8 cellular contexts compared by ENCODE assay signal in genomic region chr13:39603424-39603947, GRCh38. TPM values are rescaled to one million over a fixed set of nuclear protein-coding genes. Genes with fewer than 3 reads are reported as not detected.
DNase-seq lines count a peak whose midpoint lies in the region; ATAC-seq and TF ChIP-seq lines count a peak whose summit lies in the region.

No MANE protein-coding gene starts in this region.

- ATAC-seq in GM19467 (IDR thresholded peaks at IDR 0.05; ENCODE audit: unreplicated experiment) (peak; percentile 14), gastrocnemius medialis (peak in 1 of 2 donors; percentile 38)

- no peaks in the 10 kb centered on the region for H3K36me3 Mint-ChIP-seq in activated naive CD8-positive, alpha-beta T cell

- TF ChIP-seq CTCF in DOHH2 (IDR thresholded peaks at IDR 0.05; ENCODE audit: low read depth, low read length, poor library complexity, severe bottlenecking) (no peak), right atrium auricular region (IDR thresholded peaks at IDR 0.05) (no peak), gastrocnemius medialis (IDR thresholded peaks at IDR 0.05 in 4 of 5, conservative IDR thresholded peaks at IDR 0.05 in 1 of 5) (no peak)

- H3K4me2 ChIP-seq in DOHH2 (ENCODE audit: low read length): peak overlapping the region; percentile 61

- H3K4me1 ChIP-seq in DOHH2 (ENCODE audit: control insufficient read depth, low read length): peaks cover 40% of the 10 kb centered on the region
- H3K4me1 ChIP-seq in right atrium auricular region: peaks cover 0 to 30% of the 10 kb centered on the region in 2 donors
- H3K4me1 ChIP-seq in gastrocnemius medialis: peaks cover 6 to 10% of the 10 kb centered on the region in 2 donors

- no peak overlapping the region for H3K27ac Mint-ChIP-seq in activated naive CD8-positive, alpha-beta T cell

- peaks cover 21% of the 10 kb centered on the region for H3K36me3 ChIP-seq in DOHH2 (ENCODE audit: control insufficient read depth, low read length)
- H3K36me3 ChIP-seq in right atrium auricular region: no peaks in the 10 kb centered on the region
- no peaks in the 10 kb centered on the region for H3K36me3 ChIP-seq in gastrocnemius medialis

- peak; percentile 18 for DNase-seq in HT1080 (ENCODE audit: low read depth)
- DNase-seq in right atrium auricular region (ENCODE audit: low spot score): no peak
- DNase-seq in gastrocnemius medialis: peak in 1 of 2 donors; percentile 12
- DNase-seq in NCI-H1930 (lab: John Stamatoyannopoulos, UW): no peak
- no peak for DNase-seq in DMS153 treated with DMSO at 0.1 percent for 48 hours (lab: John Stamatoyannopoulos, UW; ENCODE audit: unreplicated experiment)

- no peak for TF ChIP-seq POLR2A in gastrocnemius medialis (IDR thresholded peaks at IDR 0.05)

- H3K4me1 Mint-ChIP-seq in activated naive CD8-positive, alpha-beta T cell (ENCODE audit: low read depth): peaks cover 7% of the 10 kb centered on the region

- H3K4me3 ChIP-seq in DOHH2 (ENCODE audit: low read length): peak overlapping the region; percentile 87
- peak overlapping the region; percentile 84 to 97 for H3K4me3 ChIP-seq in right atrium auricular region
- H3K4me3 ChIP-seq in gastrocnemius medialis: peak overlapping the region; percentile 61 to 83 (median 73)

- H3K27ac ChIP-seq in DOHH2 (ENCODE audit: low read depth, low read length) (no peak overlapping the region), right atrium auricular region (peak overlapping the region; percentile 94 to 95), gastrocnemius medialis (peak overlapping the region; percentile 54 to 82 (median 80))

- H3K9me2 ChIP-seq in DOHH2 (replicated peaks; ENCODE audit: control insufficient read depth, low read length): no peaks in the 10 kb centered on the region

- H3K27me3 ChIP-seq in DOHH2 (ENCODE audit: control insufficient read depth, low read length) (no peaks in the 10 kb centered on the region), right atrium auricular region (no peaks in the 10 kb centered on the region), gastrocnemius medialis (peaks cover 0 to 4% (median 0%) of the 10 kb centered on the region in 3 donors)

- H3K79me2 ChIP-seq in DOHH2 (ENCODE audit: control insufficient read depth, low read length): peaks cover 43% of the 10 kb centered on the region

- peak overlapping the region; percentile 86 for H3K4me3 Mint-ChIP-seq in activated naive CD8-positive, alpha-beta T cell

- in situ Hi-C loops in gastrocnemius medialis (cut with MboI; ENCODE audit: low sequenced_read_pairs in 4 of 4): loop anchor here in 1 of 4 donors (25.0 kb wide), 2 partner anchors 341 to 566 kb away; partner anchors contain the start of genes NHLRC3 and PROSER1

- no peaks in the 10 kb centered on the region for H3K9me3 ChIP-seq in DOHH2 (ENCODE audit: control insufficient read depth, insufficient read depth, low read length)
- no peaks in the 10 kb centered on the region for H3K9me3 ChIP-seq in right atrium auricular region
- no peaks in the 10 kb centered on the region for H3K9me3 ChIP-seq in gastrocnemius medialis

- no peaks in the 10 kb centered on the region for H3K9me3 Mint-ChIP-seq in activated naive CD8-positive, alpha-beta T cell (ENCODE audit: low read depth)

- no peaks in the 10 kb centered on the region for H4K20me1 ChIP-seq in DOHH2 (ENCODE audit: control insufficient read depth, insufficient read depth, low read depth, low read length)

- H3K27me3 Mint-ChIP-seq in activated naive CD8-positive, alpha-beta T cell: peaks cover 33% of the 10 kb centered on the region

- intact Hi-C loops in gastrocnemius medialis (cut with DNase I; ENCODE audit: low total_unique reads): loop anchor here (10.0 kb wide), 1 partner anchor 149 kb away; no protein-coding TSS in a partner anchor

- H3F3A ChIP-seq in DOHH2 (ENCODE audit: control insufficient read depth, insufficient read depth): peaks cover 12% of the 10 kb centered on the region

RNA-seq across cellular contexts. Expression of gene LHFPL6, which starts 0.5 kb away (rescaled TPM):
- 17.8 and 18.4 TPM in 2 replicates for total RNA-seq in HT1080 (2014; rRNA removed; shearing (Covaris generic))
- polyA plus RNA-seq in HT1080 (2015; cell fraction: cytosol; rRNA removed): 17.8 and 19.4 TPM in 2 replicates
- polyA plus RNA-seq in HT1080 (2015; cell fraction: nucleus; rRNA removed): 7.7 and 8.4 TPM in 2 replicates
- 10 to 100 TPM; 39.0 to 57.2 TPM for total RNA-seq in right atrium auricular region
- 10 to 100 TPM; 12.7 to 26.3 (median 16.0) TPM for total RNA-seq in gastrocnemius medialis

RNA-seq across cellular contexts. Expression of gene COG6, which starts 52.0 kb away (rescaled TPM):
- total RNA-seq in HT1080 (2014; rRNA removed; shearing (Covaris generic)): 6.9 and 7.7 TPM in 2 replicates
- 13.0 and 17.4 TPM in 2 replicates for polyA plus RNA-seq in HT1080 (2015; cell fraction: cytosol; rRNA removed)
- polyA plus RNA-seq in HT1080 (2015; cell fraction: nucleus; rRNA removed): 19.4 and 22.3 TPM in 2 replicates
- 10 to 100 TPM; 16.2 to 23.2 TPM for total RNA-seq in right atrium auricular region
- total RNA-seq in gastrocnemius medialis: 10 to 100 TPM in 1 of 4 donors, 1 to 10 TPM in 3; 5.4 to 13.5 (median 7.1) TPM
